In the genomic region with DNA sequence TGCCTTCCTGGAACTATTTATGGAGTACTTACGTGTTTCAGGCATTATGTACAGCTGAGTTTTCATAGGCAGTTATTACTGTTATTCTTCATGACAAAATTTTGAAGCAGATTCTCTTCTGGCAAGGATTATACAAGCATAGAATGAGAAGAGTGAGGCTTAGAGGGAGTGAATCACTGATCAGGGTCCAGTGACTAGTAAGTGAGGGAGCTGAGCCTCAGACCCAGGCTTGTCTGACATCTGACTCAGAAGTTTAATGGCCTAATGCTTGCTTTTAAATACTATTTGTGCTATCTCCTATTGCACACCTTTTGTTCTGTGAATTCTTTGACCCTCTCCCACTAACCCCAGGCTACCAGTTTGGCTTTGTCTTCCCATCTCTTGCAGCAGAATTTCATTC, we compare ENCODE assay signal across 21 cellular contexts.
"Had no signal": no experiment of that assay in that cellular context is flagged by ENCODE, and none has a peak within 500 bp of the region (broad histone marks: within the 10 kb centered on the region; RNA-seq: fewer than 3 reads in every experiment).

No MANE protein-coding gene starts in this region.

- H3K4me1 ChIP-seq: ascending aorta, colonic mucosa, left ventricle myocardium inferior, prostate gland, right lobe of liver, suprapubic skin, upper lobe of left lung had no signal

- H3K9me3 Mint-ChIP-seq: immature natural killer cell; natural killer cell treated with Interleukin-12 subunit alpha and Interleukin-12 subunit beta and Interleukin-15 and Interleukin-18, amount 100 ng/mL, for 72 hours had no signal

- DNase-seq: activated CD4-positive, alpha-beta T cell treated with anti-CD3 and anti-CD28 coated beads, Interleukin-2, amount 50 U/mL, for 4 hours; activated CD4-positive, CD25-positive, alpha-beta regulatory T cell treated with anti-CD3 and anti-CD28 coated beads, Interleukin-2, amount 50 U/mL, for 72 hours; activated CD8-positive, alpha-beta memory T cell treated with anti-CD3 and anti-CD28 coated beads, Interleukin-2, amount 10 ng/mL, durations not matched to agents 7 days and 5 days; activated gamma-delta T cell treated with Interleukin-2 at 50 U/mL for 16 hours; activated T-cell treated with anti-CD3 and anti-CD28 coated beads, Interleukin-2, amount 50 U/mL, for 48 hours; caudate nucleus; colonic mucosa; glutamatergic neuron; immature natural killer cell; left ventricle myocardium inferior; mesenchymal stem cell; nucleus accumbens; right lobe of liver; stimulated activated CD4-positive, alpha-beta T cell treated with anti-CD3 and anti-CD28 coated beads, Interleukin-2, amount 100 ng/mL, for 24 hours; stimulated activated naive CD4-positive, alpha-beta T cell treated with Interleukin-2 at 50 U/mL for 16 hours; T-helper 2 cell; upper lobe of left lung had no signal

- ATAC-seq: activated CD8-positive, alpha-beta memory T cell treated with anti-CD3 and anti-CD28 coated beads, Interleukin-2, amount 10 ng/mL, durations not matched to agents 7 days and 5 days; natural killer cell treated with Interleukin-12 subunit alpha and Interleukin-12 subunit beta and Interleukin-15 and Interleukin-18, amount 100 ng/mL, for 72 hours; right lobe of liver had no signal

- H3K36me3 ChIP-seq: ascending aorta, colonic mucosa, left ventricle myocardium inferior, prostate gland, right lobe of liver, suprapubic skin, upper lobe of left lung had no signal

- H3K36me3 Mint-ChIP-seq: activated CD8-positive, alpha-beta memory T cell treated with anti-CD3 and anti-CD28 coated beads, Interleukin-2, amount 10 ng/mL, durations not matched to agents 7 days and 5 days; immature natural killer cell; natural killer cell treated with Interleukin-12 subunit alpha and Interleukin-12 subunit beta and Interleukin-15 and Interleukin-18, amount 100 ng/mL, for 72 hours had no signal

- H3K4me3 ChIP-seq: ascending aorta, colonic mucosa, left ventricle myocardium inferior, prostate gland, right lobe of liver, suprapubic skin, upper lobe of left lung had no signal

- H3K27ac ChIP-seq: ascending aorta, colonic mucosa, left ventricle myocardium inferior, prostate gland, right lobe of liver, suprapubic skin, upper lobe of left lung had no signal

- H3K27ac Mint-ChIP-seq: activated CD8-positive, alpha-beta memory T cell treated with anti-CD3 and anti-CD28 coated beads, Interleukin-2, amount 10 ng/mL, durations not matched to agents 7 days and 5 days; immature natural killer cell; natural killer cell treated with Interleukin-12 subunit alpha and Interleukin-12 subunit beta and Interleukin-15 and Interleukin-18, amount 100 ng/mL, for 72 hours had no signal

- H3K9me3 ChIP-seq: ascending aorta, colonic mucosa, left ventricle myocardium inferior, prostate gland, right lobe of liver, suprapubic skin, upper lobe of left lung had no signal

- H3K4me3 Mint-ChIP-seq: activated CD8-positive, alpha-beta memory T cell treated with anti-CD3 and anti-CD28 coated beads, Interleukin-2, amount 10 ng/mL, durations not matched to agents 7 days and 5 days; immature natural killer cell; natural killer cell treated with Interleukin-12 subunit alpha and Interleukin-12 subunit beta and Interleukin-15 and Interleukin-18, amount 100 ng/mL, for 72 hours had no signal

- H3K27me3 ChIP-seq: ascending aorta, colonic mucosa, right lobe of liver, suprapubic skin, upper lobe of left lung had no signal
